1 cellular context compared by ENCODE assay signal in genomic region chr5:41903892-41904799, GRCh38.
TF ChIP-seq lines count a peak whose summit lies in the region.

Gene RIMOC1, plus strand, starts transcription at chr5:41904344. Its CDS starts 24 bp downstream, at chr5:41904368.

TF ChIP-seq in HepG2, 621 proteins besides CTCF, POLR2A, EP300 and RAD21 (continued from another document and continues in another):
- TF ChIP-seq, protein P1, sequence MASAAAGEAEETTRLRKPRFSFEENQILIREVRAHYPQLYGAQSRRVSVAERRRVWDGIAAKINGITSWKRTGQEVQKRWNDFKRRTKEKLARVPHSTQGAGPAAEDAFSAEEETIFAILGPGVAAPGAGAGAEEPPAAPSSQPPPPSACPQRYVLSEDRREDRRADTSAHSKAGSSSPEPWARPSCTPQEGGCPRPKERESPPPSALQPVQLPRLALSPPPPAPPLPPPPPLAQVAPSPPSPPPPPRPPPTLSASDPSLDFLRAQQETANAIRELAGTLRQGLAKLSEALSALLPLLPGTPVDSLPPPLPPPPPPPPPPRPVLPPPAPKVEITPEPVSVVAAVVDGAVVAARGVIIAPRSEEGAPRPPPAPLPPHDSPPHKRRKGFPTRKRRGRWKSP (CRISPR knock-in tag; IDR thresholded peaks at IDR 0.05), result peak; percentile 90
- TF ChIP-seq, protein P2, sequence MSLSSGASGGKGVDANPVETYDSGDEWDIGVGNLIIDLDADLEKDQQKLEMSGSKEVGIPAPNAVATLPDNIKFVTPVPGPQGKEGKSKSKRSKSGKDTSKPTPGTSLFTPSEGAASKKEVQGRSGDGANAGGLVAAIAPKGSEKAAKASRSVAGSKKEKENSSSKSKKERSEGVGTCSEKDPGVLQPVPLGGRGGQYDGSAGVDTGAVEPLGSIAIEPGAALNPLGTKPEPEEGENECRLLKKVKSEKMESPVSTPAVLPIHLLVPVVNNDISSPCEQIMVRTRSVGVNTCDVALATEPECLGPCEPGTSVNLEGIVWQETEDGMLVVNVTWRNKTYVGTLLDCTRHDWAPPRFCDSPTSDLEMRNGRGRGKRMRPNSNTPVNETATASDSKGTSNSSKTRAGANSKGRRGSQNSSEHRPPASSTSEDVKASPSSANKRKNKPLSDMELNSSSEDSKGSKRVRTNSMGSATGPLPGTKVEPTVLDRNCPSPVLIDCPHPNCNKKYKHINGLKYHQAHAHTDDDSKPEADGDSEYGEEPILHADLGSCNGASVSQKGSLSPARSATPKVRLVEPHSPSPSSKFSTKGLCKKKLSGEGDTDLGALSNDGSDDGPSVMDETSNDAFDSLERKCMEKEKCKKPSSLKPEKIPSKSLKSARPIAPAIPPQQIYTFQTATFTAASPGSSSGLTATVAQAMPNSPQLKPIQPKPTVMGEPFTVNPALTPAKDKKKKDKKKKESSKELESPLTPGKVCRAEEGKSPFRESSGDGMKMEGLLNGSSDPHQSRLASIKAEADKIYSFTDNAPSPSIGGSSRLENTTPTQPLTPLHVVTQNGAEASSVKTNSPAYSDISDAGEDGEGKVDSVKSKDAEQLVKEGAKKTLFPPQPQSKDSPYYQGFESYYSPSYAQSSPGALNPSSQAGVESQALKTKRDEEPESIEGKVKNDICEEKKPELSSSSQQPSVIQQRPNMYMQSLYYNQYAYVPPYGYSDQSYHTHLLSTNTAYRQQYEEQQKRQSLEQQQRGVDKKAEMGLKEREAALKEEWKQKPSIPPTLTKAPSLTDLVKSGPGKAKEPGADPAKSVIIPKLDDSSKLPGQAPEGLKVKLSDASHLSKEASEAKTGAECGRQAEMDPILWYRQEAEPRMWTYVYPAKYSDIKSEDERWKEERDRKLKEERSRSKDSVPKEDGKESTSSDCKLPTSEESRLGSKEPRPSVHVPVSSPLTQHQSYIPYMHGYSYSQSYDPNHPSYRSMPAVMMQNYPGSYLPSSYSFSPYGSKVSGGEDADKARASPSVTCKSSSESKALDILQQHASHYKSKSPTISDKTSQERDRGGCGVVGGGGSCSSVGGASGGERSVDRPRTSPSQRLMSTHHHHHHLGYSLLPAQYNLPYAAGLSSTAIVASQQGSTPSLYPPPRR (CRISPR knock-in tag; IDR thresholded peaks at IDR 0.05; ENCODE audit: borderline replicate concordance), result peak; percentile 69; the same call in 1 of the 2 replicates
- TF ChIP-seq ADNP (CRISPR knock-in tag; IDR thresholded peaks at IDR 0.05) (no peak), MAZ (IDR thresholded peaks at IDR 0.05; ENCODE audit: borderline replicate concordance, low read depth, low read length) (no peak; the same call in 1 of the 2 replicates), MAZ (CRISPR knock-in tag; IDR thresholded peaks at IDR 0.05; ENCODE audit: low read depth) (peak; percentile 81; the same call in 1 of the 2 replicates), RNF219 (CRISPR knock-in tag; IDR thresholded peaks at IDR 0.05) (peak; percentile 84), MTF2 (CRISPR knock-in tag; IDR thresholded peaks at IDR 0.05; ENCODE audit: borderline replicate concordance) (peak; percentile 45; the same call in 1 of the 2 replicates), TBX3 (IDR thresholded peaks at IDR 0.05; ENCODE audit: borderline replicate concordance) (peak; percentile 57; the same call in 1 of the 2 replicates), MEIS1 (CRISPR knock-in tag; IDR thresholded peaks at IDR 0.05; ENCODE audit: borderline replicate concordance) (peak; percentile 57; the same call in 1 of the 2 replicates), ZNF331 (CRISPR knock-in tag; IDR thresholded peaks at IDR 0.05) (peak; percentile 65; the same call in 1 of the 2 replicates), HDAC1 (CRISPR knock-in tag; IDR thresholded peaks at IDR 0.05) (peak; percentile 99), TFDP2 (CRISPR knock-in tag; IDR thresholded peaks at IDR 0.05) (peak; percentile 64), ELF4 (CRISPR knock-in tag; IDR thresholded peaks at IDR 0.05; ENCODE audit: borderline replicate concordance) (peak; percentile 79; the same call in 1 of the 2 replicates), ZNF543 (CRISPR knock-in tag; IDR thresholded peaks at IDR 0.05) (peak; percentile 78; the same call in 1 of the 2 replicates), SP2 (CRISPR knock-in tag; IDR thresholded peaks at IDR 0.05) (peak; percentile 83), DDIT3 (CRISPR knock-in tag; IDR thresholded peaks at IDR 0.05) (no peak), GLI4 (CRISPR knock-in tag; IDR thresholded peaks at IDR 0.05; ENCODE audit: borderline replicate concordance) (no peak), AGO1 (IDR thresholded peaks at IDR 0.05; ENCODE audit: low read depth, low read length, poor library complexity, severe bottlenecking) (no peak), NR2F2 (IDR thresholded peaks at IDR 0.05; ENCODE audit: borderline replicate concordance, low read depth) (peak; percentile 56; the same call in 1 of the 2 replicates), KMT2B (CRISPR knock-in tag; IDR thresholded peaks at IDR 0.05) (peak; percentile 87; the same call in 1 of the 2 replicates), ZNF264 (CRISPR knock-in tag; IDR thresholded peaks at IDR 0.05) (0 out of 2 replicates have a peak, but pooled peaks have one; percentile 40), ZNF607 (CRISPR knock-in tag; IDR thresholded peaks at IDR 0.05; ENCODE audit: borderline replicate concordance) (no peak; the same call in 1 of the 2 replicates), RFXAP (CRISPR knock-in tag; IDR thresholded peaks at IDR 0.05; ENCODE audit: borderline replicate concordance) (peak; percentile 32; the same call in 1 of the 2 replicates), RERE (CRISPR knock-in tag; IDR thresholded peaks at IDR 0.05; ENCODE audit: low read depth) (no peak; the same call in none of the 2 replicates), ZNF468 (CRISPR knock-in tag; IDR thresholded peaks at IDR 0.05) (no peak), ZFP37 (CRISPR knock-in tag; IDR thresholded peaks at IDR 0.05; ENCODE audit: borderline replicate concordance) (no peak), HMG20B (CRISPR knock-in tag; conservative IDR thresholded peaks at IDR 0.05) (no peak)
- TF ChIP-seq, protein P3, sequence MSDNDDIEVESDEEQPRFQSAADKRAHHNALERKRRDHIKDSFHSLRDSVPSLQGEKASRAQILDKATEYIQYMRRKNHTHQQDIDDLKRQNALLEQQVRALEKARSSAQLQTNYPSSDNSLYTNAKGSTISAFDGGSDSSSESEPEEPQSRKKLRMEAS (IDR thresholded peaks at IDR 0.05), result peak; percentile 94
- TF ChIP-seq, protein P4, sequence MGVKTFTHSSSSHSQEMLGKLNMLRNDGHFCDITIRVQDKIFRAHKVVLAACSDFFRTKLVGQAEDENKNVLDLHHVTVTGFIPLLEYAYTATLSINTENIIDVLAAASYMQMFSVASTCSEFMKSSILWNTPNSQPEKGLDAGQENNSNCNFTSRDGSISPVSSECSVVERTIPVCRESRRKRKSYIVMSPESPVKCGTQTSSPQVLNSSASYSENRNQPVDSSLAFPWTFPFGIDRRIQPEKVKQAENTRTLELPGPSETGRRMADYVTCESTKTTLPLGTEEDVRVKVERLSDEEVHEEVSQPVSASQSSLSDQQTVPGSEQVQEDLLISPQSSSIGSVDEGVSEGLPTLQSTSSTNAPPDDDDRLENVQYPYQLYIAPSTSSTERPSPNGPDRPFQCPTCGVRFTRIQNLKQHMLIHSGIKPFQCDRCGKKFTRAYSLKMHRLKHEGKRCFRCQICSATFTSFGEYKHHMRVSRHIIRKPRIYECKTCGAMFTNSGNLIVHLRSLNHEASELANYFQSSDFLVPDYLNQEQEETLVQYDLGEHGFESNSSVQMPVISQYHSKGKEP (CRISPR knock-in tag; IDR thresholded peaks at IDR 0.05), result no peak
- TF ChIP-seq, protein P5, sequence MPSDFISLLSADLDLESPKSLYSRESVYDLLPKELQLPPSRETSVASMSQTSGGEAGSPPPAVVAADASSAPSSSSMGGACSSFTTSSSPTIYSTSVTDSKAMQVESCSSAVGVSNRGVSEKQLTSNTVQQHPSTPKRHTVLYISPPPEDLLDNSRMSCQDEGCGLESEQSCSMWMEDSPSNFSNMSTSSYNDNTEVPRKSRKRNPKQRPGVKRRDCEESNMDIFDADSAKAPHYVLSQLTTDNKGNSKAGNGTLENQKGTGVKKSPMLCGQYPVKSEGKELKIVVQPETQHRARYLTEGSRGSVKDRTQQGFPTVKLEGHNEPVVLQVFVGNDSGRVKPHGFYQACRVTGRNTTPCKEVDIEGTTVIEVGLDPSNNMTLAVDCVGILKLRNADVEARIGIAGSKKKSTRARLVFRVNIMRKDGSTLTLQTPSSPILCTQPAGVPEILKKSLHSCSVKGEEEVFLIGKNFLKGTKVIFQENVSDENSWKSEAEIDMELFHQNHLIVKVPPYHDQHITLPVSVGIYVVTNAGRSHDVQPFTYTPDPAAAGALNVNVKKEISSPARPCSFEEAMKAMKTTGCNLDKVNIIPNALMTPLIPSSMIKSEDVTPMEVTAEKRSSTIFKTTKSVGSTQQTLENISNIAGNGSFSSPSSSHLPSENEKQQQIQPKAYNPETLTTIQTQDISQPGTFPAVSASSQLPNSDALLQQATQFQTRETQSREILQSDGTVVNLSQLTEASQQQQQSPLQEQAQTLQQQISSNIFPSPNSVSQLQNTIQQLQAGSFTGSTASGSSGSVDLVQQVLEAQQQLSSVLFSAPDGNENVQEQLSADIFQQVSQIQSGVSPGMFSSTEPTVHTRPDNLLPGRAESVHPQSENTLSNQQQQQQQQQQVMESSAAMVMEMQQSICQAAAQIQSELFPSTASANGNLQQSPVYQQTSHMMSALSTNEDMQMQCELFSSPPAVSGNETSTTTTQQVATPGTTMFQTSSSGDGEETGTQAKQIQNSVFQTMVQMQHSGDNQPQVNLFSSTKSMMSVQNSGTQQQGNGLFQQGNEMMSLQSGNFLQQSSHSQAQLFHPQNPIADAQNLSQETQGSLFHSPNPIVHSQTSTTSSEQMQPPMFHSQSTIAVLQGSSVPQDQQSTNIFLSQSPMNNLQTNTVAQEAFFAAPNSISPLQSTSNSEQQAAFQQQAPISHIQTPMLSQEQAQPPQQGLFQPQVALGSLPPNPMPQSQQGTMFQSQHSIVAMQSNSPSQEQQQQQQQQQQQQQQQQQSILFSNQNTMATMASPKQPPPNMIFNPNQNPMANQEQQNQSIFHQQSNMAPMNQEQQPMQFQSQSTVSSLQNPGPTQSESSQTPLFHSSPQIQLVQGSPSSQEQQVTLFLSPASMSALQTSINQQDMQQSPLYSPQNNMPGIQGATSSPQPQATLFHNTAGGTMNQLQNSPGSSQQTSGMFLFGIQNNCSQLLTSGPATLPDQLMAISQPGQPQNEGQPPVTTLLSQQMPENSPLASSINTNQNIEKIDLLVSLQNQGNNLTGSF (CRISPR knock-in tag; IDR thresholded peaks at IDR 0.05), result peak; percentile 87
- TF ChIP-seq, protein P6, sequence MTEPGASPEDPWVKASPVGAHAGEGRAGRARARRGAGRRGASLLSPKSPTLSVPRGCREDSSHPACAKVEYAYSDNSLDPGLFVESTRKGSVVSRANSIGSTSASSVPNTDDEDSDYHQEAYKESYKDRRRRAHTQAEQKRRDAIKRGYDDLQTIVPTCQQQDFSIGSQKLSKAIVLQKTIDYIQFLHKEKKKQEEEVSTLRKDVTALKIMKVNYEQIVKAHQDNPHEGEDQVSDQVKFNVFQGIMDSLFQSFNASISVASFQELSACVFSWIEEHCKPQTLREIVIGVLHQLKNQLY (CRISPR knock-in tag; IDR thresholded peaks at IDR 0.05), result peak; percentile 78
